1 cellular context compared by ENCODE assay signal in genomic region chr21:39397651-39398385, GRCh38.
TF ChIP-seq lines count a peak whose summit lies in the region.

No MANE protein-coding gene starts in this region.

TF ChIP-seq in K562, 482 proteins besides CTCF, POLR2A, EP300 and RAD21:
- no peak for TF ChIP-seq TEAD4 (IDR thresholded peaks at IDR 0.05; ENCODE audit: low read length)
- no peak for TF ChIP-seq TEAD4 (CRISPR knock-in tag; IDR thresholded peaks at IDR 0.05; ENCODE audit: borderline replicate concordance)
- 0 out of 2 replicates have a peak, but pooled peaks have one; percentile 23 for TF ChIP-seq HMBOX1 (IDR thresholded peaks at IDR 0.05)
